ENCODE assay signal across 1 cellular context in genomic region chr12:30794591-30795409, GRCh38.
TF ChIP-seq lines count a peak whose summit lies in the region.

No MANE protein-coding gene starts in this region.

TF ChIP-seq in HCT116, 20 proteins besides CTCF, POLR2A, EP300 and RAD21 (continued from another document):
- no peak for TF ChIP-seq ZBTB33 (IDR thresholded peaks at IDR 0.05; ENCODE audit: extremely low read depth, insufficient replicate concordance, low read length)
- no peak for TF ChIP-seq EZH2phosphoT487 (IDR thresholded peaks at IDR 0.05; ENCODE audit: borderline replicate concordance)
- no peak for TF ChIP-seq ZNF274 (IDR thresholded peaks at IDR 0.05; ENCODE audit: low read depth, low read length)
